11 cellular contexts compared by ENCODE assay signal in the genomic region with DNA sequence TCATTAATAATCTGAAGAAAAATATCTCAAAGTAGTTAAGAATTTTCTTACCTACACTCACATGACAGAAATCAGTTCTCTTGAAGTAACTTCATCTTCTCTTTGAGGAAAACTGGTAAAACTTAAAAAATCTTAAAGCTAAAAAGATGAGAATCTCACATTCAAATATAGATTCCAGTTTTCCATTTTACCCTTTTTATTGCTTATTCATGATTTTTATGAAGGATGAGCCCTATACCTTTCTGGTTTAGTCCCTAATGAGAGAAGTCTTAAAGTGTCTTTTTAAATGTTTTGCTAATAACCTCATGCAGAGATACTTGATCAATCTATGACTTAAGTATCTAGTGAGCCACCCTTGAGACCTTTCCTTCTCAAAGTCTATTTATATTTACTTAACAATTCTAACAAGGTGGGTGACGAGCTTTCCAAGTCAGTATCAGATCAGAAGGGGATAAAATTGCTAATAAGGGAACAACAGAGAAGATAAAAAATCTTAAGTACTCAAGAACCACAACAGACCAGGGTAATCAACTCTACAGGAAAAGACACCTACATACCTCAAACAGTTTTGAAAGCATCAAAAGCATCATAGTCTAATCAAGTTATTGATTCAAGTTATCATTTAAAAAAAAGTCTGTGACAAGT. TPM values are rescaled to one million over a fixed set of nuclear protein-coding genes. Genes with fewer than 3 reads are reported as not detected.
DNase-seq lines count a peak whose midpoint lies in the region; ATAC-seq and TF ChIP-seq lines count a peak whose summit lies in the region.
"Had no signal": no experiment of that assay in that cellular context is flagged by ENCODE, and none has a peak within 500 bp of the region (broad histone marks: within the 10 kb centered on the region; RNA-seq: fewer than 3 reads in every experiment).

No MANE protein-coding gene starts in this region.

- peaks cover 35 to 40% (median 37%) of the 10 kb centered on the region in 10 experiments for H3K4me1 ChIP-seq in BLaER1 treated with 17β-estradiol and CSF1 and Interleukin-3, amounts not matched to agents 10 nM and 100 nM

- peaks cover 4 to 68% (median 63%) of the 10 kb centered on the region in 11 experiments; a peak in 18 of 22 replicates for H4K20me1 ChIP-seq in BLaER1 treated with 17β-estradiol and CSF1 and Interleukin-3, amounts not matched to agents 10 nM and 100 nM

- H3K9me3 Mint-ChIP-seq in HFFc6 (no peaks in the 10 kb centered on the region), naive B cell (no peaks in the 10 kb centered on the region)
- no peaks in the 10 kb centered on the region for H3K9me3 Mint-ChIP-seq in activated T-helper 17 cell treated with anti-CD3 and anti-CD28 coated beads, Interleukin-2, amount 50 U/mL, for 72 hours

- ATAC-seq in activated T-helper 17 cell treated with anti-CD3 and anti-CD28 coated beads, Interleukin-2, amount 50 U/mL, for 72 hours (replicated peaks): no peak
- no peak for ATAC-seq in naive B cell (ENCODE audit: low read depth in 2 of 2)
- ATAC-seq in HG02884 (IDR thresholded peaks at IDR 0.05; ENCODE audit: unreplicated experiment): no peak

- TF ChIP-seq CTCF in HFFc6 (IDR thresholded peaks at IDR 0.05): no peak

- H3K4me3 ChIP-seq in BLaER1 treated with 17β-estradiol and CSF1 and Interleukin-3, amounts not matched to agents 10 nM and 100 nM: peak overlapping the region in 2 of 10 experiments; percentile 80 to 82; a peak in 3 of 20 replicates

- peaks cover 58% of the 10 kb centered on the region for H3K4me1 Mint-ChIP-seq in HFFc6 (ENCODE audit: low read depth)
- H3K4me1 Mint-ChIP-seq in activated T-helper 17 cell treated with anti-CD3 and anti-CD28 coated beads, Interleukin-2, amount 50 U/mL, for 72 hours: peaks cover 29% of the 10 kb centered on the region
- peaks cover 25 to 39% (median 33%) of the 10 kb centered on the region in 3 donors for H3K4me1 Mint-ChIP-seq in naive B cell

- no peak for DNase-seq in HFFc6
- no peak for DNase-seq in naive B cell
- no peak for DNase-seq in DMS53 (lab: John Stamatoyannopoulos, UW)
- no peak for DNase-seq in stimulated activated CD4-positive, alpha-beta T cell treated with anti-CD3 and anti-CD28 coated beads, Interleukin-15, amount 100 ng/mL, for 24 hours
- DNase-seq in SIG-M5 treated with dmso at 0.1 percent for 504 hours (lab: John Stamatoyannopoulos, UW; ENCODE audit: unreplicated experiment): no peak
- DNase-seq: islet precursor cell, NCI-H2029 treated with DMSO at 0.1 percent for 48 hours, nucleus accumbens had no signal

- H3K4me2 ChIP-seq in BLaER1 treated with 17β-estradiol and CSF1 and Interleukin-3, amounts not matched to agents 10 nM and 100 nM: peak overlapping the region; percentile 17 to 99 (median 96); a peak in 17 of 22 replicates

- H3K36me3 Mint-ChIP-seq in HFFc6 (ENCODE audit: low read depth) (peaks cover 46% of the 10 kb centered on the region), naive B cell (peaks cover 0 to 10% of the 10 kb centered on the region in 2 donors)
- peaks cover 81% of the 10 kb centered on the region for H3K36me3 Mint-ChIP-seq in activated T-helper 17 cell treated with anti-CD3 and anti-CD28 coated beads, Interleukin-2, amount 50 U/mL, for 72 hours (ENCODE audit: low read depth)

- H3K36me3 ChIP-seq in BLaER1 treated with 17β-estradiol and CSF1 and Interleukin-3, amounts not matched to agents 10 nM and 100 nM: peaks cover 43 to 65% (median 58%) of the 10 kb centered on the region in 11 experiments

- H3K9me3 ChIP-seq in BLaER1 treated with 17β-estradiol and CSF1 and Interleukin-3, amounts not matched to agents 10 nM and 100 nM (replicated peaks in 1 of 11): no peaks in the 10 kb centered on the region

- H3K9ac ChIP-seq in BLaER1 treated with 17β-estradiol and CSF1 and Interleukin-3, amounts not matched to agents 10 nM and 100 nM: peak overlapping the region in 3 of 11 experiments; percentile 9 to 91 (median 89); a peak in 2 of 22 replicates

- H3K27ac ChIP-seq in BLaER1 treated with 17β-estradiol and CSF1 and Interleukin-3, amounts not matched to agents 10 nM and 100 nM: no peak overlapping the region

- H3K27ac Mint-ChIP-seq in HFFc6 (peak overlapping the region; percentile 54), naive B cell (peak overlapping the region in 4 of 6 donors; percentile 31 to 74 (median 53))
- H3K27ac Mint-ChIP-seq in activated T-helper 17 cell treated with anti-CD3 and anti-CD28 coated beads, Interleukin-2, amount 50 U/mL, for 72 hours: peak overlapping the region; percentile 100

- H3K27me3 Mint-ChIP-seq in HFFc6 (ENCODE audit: insufficient read depth) (peaks cover 6% of the 10 kb centered on the region; the same call in 1 of the 2 replicates), naive B cell (no peaks in the 10 kb centered on the region)
- H3K27me3 Mint-ChIP-seq in activated T-helper 17 cell treated with anti-CD3 and anti-CD28 coated beads, Interleukin-2, amount 50 U/mL, for 72 hours: no peaks in the 10 kb centered on the region

- H3K27me3 ChIP-seq in BLaER1 treated with 17β-estradiol and CSF1 and Interleukin-3, amounts not matched to agents 10 nM and 100 nM: no peaks in the 10 kb centered on the region

- peak overlapping the region; percentile 91 for H3K4me3 Mint-ChIP-seq in HFFc6
- peak overlapping the region; percentile 92 for H3K4me3 Mint-ChIP-seq in activated T-helper 17 cell treated with anti-CD3 and anti-CD28 coated beads, Interleukin-2, amount 50 U/mL, for 72 hours
- H3K4me3 Mint-ChIP-seq in naive B cell: peak overlapping the region in 3 of 8 donors; percentile 36 to 81 (median 61)

RNA-seq across cellular contexts. Expression of gene IARS1, which starts 2.6 kb away (rescaled TPM):
- total RNA-seq in HFFc6 (2021; fragmentation: NEBNext Ultra II Directional; extraction: Animal tissue kit (Norgen Biotek cat#: 25700)): 100 to 1,000 TPM; 155 to 179 (median 171) TPM
- 100 to 1,000 TPM; 130 to 206 TPM for total RNA-seq in activated T-helper 17 cell treated with anti-CD3 and anti-CD28 coated beads, Interleukin-2, amount 50 U/mL, for 72 hours
- 10 to 100 TPM; 30.1 to 54.0 (median 40.8) TPM for polyA plus RNA-seq in naive B cell (ENCODE audit: low read depth in 6 of 6)

RNA-seq across cellular contexts. Expression of gene NOL8, which starts 34.2 kb away (rescaled TPM):
- total RNA-seq in HFFc6 (2021; fragmentation: NEBNext Ultra II Directional; extraction: Animal tissue kit (Norgen Biotek cat#: 25700)): 10 to 100 TPM; 24.3 to 33.5 (median 27.7) TPM
- 10 to 100 TPM; 62.3 to 62.7 TPM for total RNA-seq in activated T-helper 17 cell treated with anti-CD3 and anti-CD28 coated beads, Interleukin-2, amount 50 U/mL, for 72 hours
- polyA plus RNA-seq in naive B cell (ENCODE audit: low read depth in 6 of 6): 10 to 100 TPM; 18.6 to 37.0 (median 26.9) TPM

RNA-seq across cellular contexts. Expression of gene CENPP, which starts 34.8 kb away (rescaled TPM):
- 1 to 10 TPM; 3.0 to 7.0 (median 6.0) TPM for total RNA-seq in HFFc6 (2021; fragmentation: NEBNext Ultra II Directional; extraction: Animal tissue kit (Norgen Biotek cat#: 25700))
- total RNA-seq in activated T-helper 17 cell treated with anti-CD3 and anti-CD28 coated beads, Interleukin-2, amount 50 U/mL, for 72 hours: 10 to 100 TPM; 19.3 to 31.5 TPM
- 1 to 10 TPM; 2.9 to 5.3 (median 4.2) TPM for polyA plus RNA-seq in naive B cell (ENCODE audit: low read depth in 6 of 6)
